6 cellular contexts compared by ENCODE assay signal in the genomic region with DNA sequence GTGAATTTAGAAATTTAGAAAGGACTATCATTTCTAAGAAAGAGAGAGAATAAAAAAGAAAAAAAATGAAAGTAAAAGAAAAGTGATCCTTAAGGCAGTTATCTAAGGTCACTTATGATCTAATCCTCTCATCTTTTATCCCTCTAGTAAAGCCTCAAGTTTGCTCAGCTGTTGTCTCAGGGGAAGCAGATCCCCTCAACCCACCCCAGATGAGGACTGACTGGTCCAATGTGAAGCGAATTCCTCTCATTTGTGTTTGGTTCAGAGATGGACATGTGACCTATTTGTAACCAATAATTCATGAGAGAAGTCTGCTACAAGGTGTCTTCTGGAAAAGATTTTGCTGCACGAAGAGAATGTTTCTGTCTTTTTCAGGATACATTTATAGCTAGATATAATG.
"Had no signal": no experiment of that assay in that cellular context is flagged by ENCODE, and none has a peak within 500 bp of the region (broad histone marks: within the 10 kb centered on the region; RNA-seq: fewer than 3 reads in every experiment).

No MANE protein-coding gene starts in this region.

- H3K4me3 ChIP-seq: GM23338, K562 had no signal

- ATAC-seq: GM23338, K562 had no signal

- DNase-seq: H9, HCEC 1CT, IMR-90, KG1 had no signal
